In the genomic region with DNA sequence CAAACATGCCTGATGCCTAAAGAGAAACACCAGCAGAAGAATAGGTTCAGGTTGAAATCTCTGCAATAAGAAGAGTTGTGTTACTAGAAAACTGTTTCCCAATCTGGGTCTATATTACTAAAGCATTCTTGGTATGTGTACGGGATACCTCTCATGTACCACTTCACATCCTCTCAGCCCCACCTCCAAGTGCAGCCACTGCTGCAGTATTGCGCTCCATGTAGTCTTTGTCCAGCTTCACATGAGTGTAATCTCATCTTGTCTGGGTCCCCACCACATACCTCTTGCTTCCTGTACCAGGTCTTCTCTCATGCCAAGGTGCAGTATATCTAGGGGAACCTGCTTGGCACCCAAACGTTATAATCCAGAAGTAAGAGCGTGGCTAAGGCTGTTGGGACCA, we compare ENCODE assay signal across 1 cellular context.
TF ChIP-seq lines count a peak whose summit lies in the region.

No MANE protein-coding gene starts in this region.

TF ChIP-seq in IMR-90, 13 proteins besides CTCF, POLR2A, EP300 and RAD21 (continued from another document):
- TF ChIP-seq, protein P1, sequence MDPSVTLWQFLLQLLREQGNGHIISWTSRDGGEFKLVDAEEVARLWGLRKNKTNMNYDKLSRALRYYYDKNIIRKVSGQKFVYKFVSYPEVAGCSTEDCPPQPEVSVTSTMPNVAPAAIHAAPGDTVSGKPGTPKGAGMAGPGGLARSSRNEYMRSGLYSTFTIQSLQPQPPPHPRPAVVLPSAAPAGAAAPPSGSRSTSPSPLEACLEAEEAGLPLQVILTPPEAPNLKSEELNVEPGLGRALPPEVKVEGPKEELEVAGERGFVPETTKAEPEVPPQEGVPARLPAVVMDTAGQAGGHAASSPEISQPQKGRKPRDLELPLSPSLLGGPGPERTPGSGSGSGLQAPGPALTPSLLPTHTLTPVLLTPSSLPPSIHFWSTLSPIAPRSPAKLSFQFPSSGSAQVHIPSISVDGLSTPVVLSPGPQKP (IDR thresholded peaks at IDR 0.05; ENCODE audit: borderline replicate concordance, low read depth, low read length) = no peak
- no peak for TF ChIP-seq CHD1 (IDR thresholded peaks at IDR 0.05; ENCODE audit: low read depth, low read length)
- no peak for TF ChIP-seq RCOR1 (IDR thresholded peaks at IDR 0.05; ENCODE audit: insufficient replicate concordance, low read length)
- no peak for TF ChIP-seq SMC3 (IDR thresholded peaks at IDR 0.05; ENCODE audit: low read depth, low read length)
- TF ChIP-seq, protein P2, sequence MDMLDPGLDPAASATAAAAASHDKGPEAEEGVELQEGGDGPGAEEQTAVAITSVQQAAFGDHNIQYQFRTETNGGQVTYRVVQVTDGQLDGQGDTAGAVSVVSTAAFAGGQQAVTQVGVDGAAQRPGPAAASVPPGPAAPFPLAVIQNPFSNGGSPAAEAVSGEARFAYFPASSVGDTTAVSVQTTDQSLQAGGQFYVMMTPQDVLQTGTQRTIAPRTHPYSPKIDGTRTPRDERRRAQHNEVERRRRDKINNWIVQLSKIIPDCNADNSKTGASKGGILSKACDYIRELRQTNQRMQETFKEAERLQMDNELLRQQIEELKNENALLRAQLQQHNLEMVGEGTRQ (IDR thresholded peaks at IDR 0.05; ENCODE audit: low read depth, low read length) = no peak
- TF ChIP-seq BHLHE40 (IDR thresholded peaks at IDR 0.05; ENCODE audit: low read depth, low read length) = no peak
- TF ChIP-seq CEBPB (IDR thresholded peaks at IDR 0.05; ENCODE audit: low read depth, low read length) = no peak
- TF ChIP-seq RFX5 (IDR thresholded peaks at IDR 0.05; ENCODE audit: low read depth, low read length) = no peak
- no peak for TF ChIP-seq MAFK (IDR thresholded peaks at IDR 0.05; ENCODE audit: low read depth, low read length)
- no peak for TF ChIP-seq MAZ (IDR thresholded peaks at IDR 0.05; ENCODE audit: borderline replicate concordance, low read depth, low read length)
- TF ChIP-seq MXI1 (IDR thresholded peaks at IDR 0.05; ENCODE audit: borderline replicate concordance, low read depth, low read length) = no peak
- no peak for TF ChIP-seq FOS (IDR thresholded peaks at IDR 0.05; ENCODE audit: low read depth, low read length)
TF ChIP-seq in IMR-90: peak in this region for 0.
